In the genomic region with DNA sequence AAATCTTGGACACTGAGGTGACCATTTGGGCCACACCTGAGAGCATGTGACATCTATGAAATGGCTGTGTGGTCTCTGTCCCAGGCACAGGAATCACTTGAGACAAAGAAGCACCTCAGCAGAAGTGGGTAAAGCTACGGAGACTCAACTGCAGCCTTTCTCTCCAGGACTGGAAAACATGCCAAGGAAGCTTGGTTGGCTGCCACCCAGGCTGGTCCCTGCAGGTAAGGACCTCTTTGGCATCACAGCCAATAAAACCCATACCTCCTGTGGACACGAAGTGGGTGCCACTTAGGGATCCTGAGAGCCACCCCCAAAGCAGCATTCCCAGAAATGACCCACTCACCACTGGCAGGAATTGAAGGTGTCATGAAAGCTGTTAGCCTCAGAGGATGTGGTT, we compare ENCODE assay signal across 18 cellular contexts.
"Had no signal": no experiment of that assay in that cellular context is flagged by ENCODE, and none has a peak within 500 bp of the region (broad histone marks: within the 10 kb centered on the region; RNA-seq: fewer than 3 reads in every experiment).

No MANE protein-coding gene starts in this region.

- H3K27me3 ChIP-seq: brain microvascular endothelial cell, gastrocnemius medialis, heart right ventricle, neutrophil, right atrium auricular region, SJSA1, tibial nerve had no signal

- H3K4me1 ChIP-seq: gastrocnemius medialis, heart right ventricle, right atrium auricular region, SJSA1, tibial nerve had no signal

- ATAC-seq: effector memory CD8-positive, alpha-beta T cell; gastrocnemius medialis; heart right ventricle; WTC11 had no signal

- DNase-seq: activated CD4-positive, alpha-beta T cell treated with anti-CD3 and anti-CD28 coated beads, Interleukin-2, amount 50 U/mL, for 1 hour; activated CD8-positive, alpha-beta memory T cell treated with anti-CD3 and anti-CD28 coated beads, Interleukin-2, amount 50 U/mL, for 4 hours; brain microvascular endothelial cell; cerebellar nuclear complex; effector memory CD8-positive, alpha-beta T cell; gastrocnemius medialis; heart right ventricle; naive B cell; posterior cingulate gyrus; stimulated activated CD4-positive, alpha-beta T cell treated with anti-CD3 and anti-CD28 coated beads, Interleukin-4, amount 100 ng/mL, for 4 hours had no signal

- H3K9me3 ChIP-seq: gastrocnemius medialis, heart right ventricle, neutrophil, right atrium auricular region, SJSA1, tibial nerve had no signal

- H3K9me3 Mint-ChIP-seq: dendritic cell treated with granulocyte-macrophage colony-stimulating factor and Interleukin-4, amounts not matched to agents 40 ng/mL and 50 ng/mL, for 4 days; effector memory CD8-positive, alpha-beta T cell; naive B cell; WTC11 had no signal

- H3K36me3 ChIP-seq: brain microvascular endothelial cell, gastrocnemius medialis, heart right ventricle, neutrophil, right atrium auricular region, tibial nerve had no signal

- H3K36me3 Mint-ChIP-seq: naive B cell, WTC11 had no signal

- H3K4me3 Mint-ChIP-seq: dendritic cell treated with granulocyte-macrophage colony-stimulating factor and Interleukin-4, amounts not matched to agents 40 ng/mL and 50 ng/mL, for 4 days; effector memory CD8-positive, alpha-beta T cell; naive B cell; WTC11 had no signal

- H3K27me3 Mint-ChIP-seq: dendritic cell treated with granulocyte-macrophage colony-stimulating factor and Interleukin-4, amounts not matched to agents 40 ng/mL and 50 ng/mL, for 4 days had no signal

- H3K27ac Mint-ChIP-seq: dendritic cell treated with granulocyte-macrophage colony-stimulating factor and Interleukin-4, amounts not matched to agents 40 ng/mL and 50 ng/mL, for 4 days; effector memory CD8-positive, alpha-beta T cell; naive B cell; WTC11 had no signal

- H3K27ac ChIP-seq: brain microvascular endothelial cell, epithelial cell of prostate, gastrocnemius medialis, heart right ventricle, neutrophil, right atrium auricular region, SJSA1, skin epidermis, tibial nerve had no signal

- H3K4me3 ChIP-seq: gastrocnemius medialis, heart right ventricle, right atrium auricular region, SJSA1, skin epidermis, tibial nerve had no signal
